13 cellular contexts compared by ENCODE assay signal in genomic region chr2:233416199-233416598, GRCh38.
DNase-seq lines count a peak whose midpoint lies in the region; ATAC-seq and TF ChIP-seq lines count a peak whose summit lies in the region.
"Had no signal": no experiment of that assay in that cellular context is flagged by ENCODE, and none has a peak within 500 bp of the region (broad histone marks: within the 10 kb centered on the region; RNA-seq: fewer than 3 reads in every experiment).

No MANE protein-coding gene starts in this region.

- H3F3A ChIP-seq in PC-3 (ENCODE audit: low read length, unreplicated experiment), result no peaks in the 10 kb centered on the region

- peaks cover 9% of the 10 kb centered on the region for H3K36me3 ChIP-seq in PC-3 (ENCODE audit: low read depth, low read length)
- no peaks in the 10 kb centered on the region for H3K36me3 ChIP-seq in tibial nerve
- H3K36me3 ChIP-seq in A673 (ENCODE audit: insufficient read depth, low read length, poor library complexity, severe bottlenecking), result peaks cover 19% of the 10 kb centered on the region
- H3K36me3 ChIP-seq: esophagus squamous epithelium had no signal

- H3K4me3 Mint-ChIP-seq in stimulated activated memory B cell treated with anti-CD40 and anti-IgM and Interleukin-4, amounts not matched to agents 10 μg/mL and 1 μg/mL and 100 μg/mL, for 72 hours, result no peak overlapping the region
- H3K4me3 Mint-ChIP-seq: nephron had no signal

- H3K36me3 Mint-ChIP-seq in stimulated activated memory B cell treated with anti-CD40 and anti-IgM and Interleukin-4, amounts not matched to agents 10 μg/mL and 1 μg/mL and 100 μg/mL, for 72 hours, result peaks cover 34% of the 10 kb centered on the region

- no peaks in the 10 kb centered on the region for H3K27me3 Mint-ChIP-seq in stimulated activated memory B cell treated with anti-CD40 and anti-IgM and Interleukin-4, amounts not matched to agents 10 μg/mL and 1 μg/mL and 100 μg/mL, for 72 hours

- CTCF ChIA-PET in PC-3 (lab: Charles Lee) (interaction anchor here (0.6 kb wide), 1 partner anchor 27 kb away, joined by 3 read pairs; no protein-coding TSS in a partner anchor), A673 (lab: Charles Lee) (interaction anchor here (1.1 kb wide), 1 partner anchor 27 kb away, joined by 3 read pairs; no protein-coding TSS in a partner anchor)

- peak overlapping the region; percentile 98 for H3K27ac ChIP-seq in PC-3 (ENCODE audit: low read length)
- no peak overlapping the region for H3K27ac ChIP-seq in tibial nerve
- no peak overlapping the region for H3K27ac ChIP-seq in A673 (ENCODE audit: low read depth, low read length, poor library complexity, severe bottlenecking)
- H3K27ac ChIP-seq: esophagus squamous epithelium had no signal

- TF ChIP-seq EP300 in tibial nerve (IDR thresholded peaks at IDR 0.05), result no peak

- no peak for ATAC-seq in PC-3
- ATAC-seq in stimulated activated memory B cell treated with anti-CD40 and anti-IgM and Interleukin-4, amounts not matched to agents 10 μg/mL and 1 μg/mL and 100 μg/mL, for 72 hours, result no peak
- ATAC-seq: right cardiac atrium had no signal

- no peaks in the 10 kb centered on the region for H4K20me1 ChIP-seq in PC-3 (ENCODE audit: low read length)

- BruUV-seq in PC-3 (replicated peaks; lab: Mats Ljungman, UMichigan) (no TSS peak), A673 (replicated peaks; lab: Mats Ljungman, UMichigan) (no TSS peak)

- POLR2A ChIA-PET in PC-3 (lab: Charles Lee; ENCODE audit: unreplicated experiment) (no interaction called here), A673 (lab: Charles Lee; ENCODE audit: low non-redundant PET) (interaction anchor here (0.6 kb wide), 1 partner anchor 12 kb away, joined by 3 read pairs; no protein-coding TSS in a partner anchor)

- H2AFZ ChIP-seq in PC-3 (ENCODE audit: low read length), result no peak overlapping the region

- H3K4me2 ChIP-seq in PC-3 (ENCODE audit: low read length), result peak overlapping the region; percentile 4; the same call in 1 of the 2 replicates

- peaks cover 77% of the 10 kb centered on the region for H3K4me1 Mint-ChIP-seq in stimulated activated memory B cell treated with anti-CD40 and anti-IgM and Interleukin-4, amounts not matched to agents 10 μg/mL and 1 μg/mL and 100 μg/mL, for 72 hours

- H3K79me2 ChIP-seq in PC-3 (ENCODE audit: low read length), result peaks cover 70% of the 10 kb centered on the region

- H3K9me2 ChIP-seq in PC-3 (replicated peaks; ENCODE audit: low read length), result no peaks in the 10 kb centered on the region

- H3K27me3 ChIP-seq in PC-3 (ENCODE audit: low read length) (no peaks in the 10 kb centered on the region), tibial nerve (no peaks in the 10 kb centered on the region), A673 (replicated peaks; ENCODE audit: insufficient read depth, low read depth, low read length, poor library complexity) (no peaks in the 10 kb centered on the region)
- H3K27me3 ChIP-seq: esophagus squamous epithelium had no signal

- peak; percentile 42 for DNase-seq in activated CD8-positive, alpha-beta memory T cell treated with anti-CD3 and anti-CD28 coated beads for 24 hours
- no peak for DNase-seq in activated CD8-positive, alpha-beta memory T cell treated with anti-CD3 and anti-CD28 coated beads, Interleukin-2, amount 50 U/mL, for 48 hours
- DNase-seq in PC-3 (no peak), ecto neural progenitor cell (ENCODE audit: low spot score) (peak; percentile 7), tibial nerve (ENCODE audit: low spot score in 2 of 2) (no peak), A673 (ENCODE audit: low spot score) (no peak), cerebellar cortex (ENCODE audit: low spot score) (no peak)
- DNase-seq: amniotic stem cell, esophagus squamous epithelium, hippocampal formation, right cardiac atrium had no signal

- H3K4me1 ChIP-seq in PC-3 (ENCODE audit: insufficient read depth, low read length), result peaks cover 82% of the 10 kb centered on the region
- H3K4me1 ChIP-seq in tibial nerve, result peaks cover 0 to 30% (median 15%) of the 10 kb centered on the region in 4 donors
- peaks cover 34% of the 10 kb centered on the region for H3K4me1 ChIP-seq in A673 (ENCODE audit: insufficient read depth, low read length, poor library complexity, severe bottlenecking)

- TF ChIP-seq CTCF in PC-3 (conservative IDR thresholded peaks at IDR 0.05; ENCODE audit: low read depth, low read length) (no peak), tibial nerve (IDR thresholded peaks at IDR 0.05) (no peak), A673 (conservative IDR thresholded peaks at IDR 0.05; ENCODE audit: low read depth, low read length) (no peak)

- H3K4me3 ChIP-seq in PC-3 (ENCODE audit: low read length), result no peak overlapping the region
- H3K4me3 ChIP-seq in tibial nerve, result no peak overlapping the region
- H3K4me3 ChIP-seq in A673 (ENCODE audit: low read depth, low read length, poor library complexity, severe bottlenecking), result no peak overlapping the region
- H3K4me3 ChIP-seq: esophagus squamous epithelium had no signal

- TF ChIP-seq POLR2A in tibial nerve (IDR thresholded peaks at IDR 0.05), result no peak

- peak overlapping the region; percentile 88 for H3K27ac Mint-ChIP-seq in stimulated activated memory B cell treated with anti-CD40 and anti-IgM and Interleukin-4, amounts not matched to agents 10 μg/mL and 1 μg/mL and 100 μg/mL, for 72 hours
- H3K27ac Mint-ChIP-seq: nephron had no signal

- 85 to 94% methylated on average over 3 of the region's 3 CpGs for WGBS in tibial nerve, 2 donors

- H3K9ac ChIP-seq in PC-3 (ENCODE audit: low read length), result no peak overlapping the region

- intact Hi-C loops in PC-3 (cut with micrococcal nuclease), result loop anchor here (10.0 kb wide), 1 partner anchor 1609 kb away; no protein-coding TSS in a partner anchor
- intact Hi-C loops in A673 (cut with micrococcal nuclease; ENCODE audit: unreplicated experiment), result no loop called here

- H3K9me3 ChIP-seq in PC-3 (ENCODE audit: low read length), result peaks cover 5% of the 10 kb centered on the region
- peaks cover 0 to 13% (median 0%) of the 10 kb centered on the region in 4 donors for H3K9me3 ChIP-seq in tibial nerve
- H3K9me3 ChIP-seq in A673 (ENCODE audit: low read depth, low read length, poor library complexity, severe bottlenecking), result peaks cover 14% of the 10 kb centered on the region

- H3K9me3 Mint-ChIP-seq in stimulated activated memory B cell treated with anti-CD40 and anti-IgM and Interleukin-4, amounts not matched to agents 10 μg/mL and 1 μg/mL and 100 μg/mL, for 72 hours, result peaks cover 2% of the 10 kb centered on the region

Comparison
In these comparisons a context has a peak if more than half of its experiments do, and no peak if none do; other contexts are left out.
1. DNase-seq: peak in activated CD8-positive, alpha-beta memory T cell treated with anti-CD3 and anti-CD28 coated beads for 24 hours (single experiment) and ecto neural progenitor cell (single experiment); none in activated CD8-positive, alpha-beta memory T cell treated with anti-CD3 and anti-CD28 coated beads, Interleukin-2, amount 50 U/mL, for 48 hours (single experiment), PC-3 (single experiment), tibial nerve (0 of 2), A673 (single experiment) and cerebellar cortex (single experiment).